ENCODE assay signal across 1 cellular context in the genomic region with DNA sequence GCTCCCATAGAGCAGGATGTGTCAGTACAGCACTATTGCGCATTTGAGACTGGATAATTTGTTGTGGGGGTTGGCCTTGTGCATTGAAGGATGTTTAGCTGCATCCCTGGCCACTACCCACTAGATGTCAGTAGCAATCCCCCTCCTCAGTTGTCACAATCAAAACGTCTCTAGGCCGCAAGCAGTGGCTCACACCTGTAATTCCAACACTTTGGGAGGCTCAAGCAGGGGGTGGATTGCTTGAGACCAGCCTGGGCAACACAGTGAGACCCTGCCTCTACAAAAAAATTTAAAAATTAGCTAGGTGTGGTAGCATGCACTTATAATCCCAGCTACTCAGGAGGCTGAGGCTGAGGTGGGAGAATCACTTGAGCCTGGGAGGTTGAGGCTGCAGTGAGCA.
TF ChIP-seq lines count a peak whose summit lies in the region.

No MANE protein-coding gene starts in this region.

TF ChIP-seq in HEK293, 187 proteins besides CTCF, POLR2A, EP300 and RAD21 (continued from another document):
- TF ChIP-seq ZNF121 (tag by site-specific recombination; IDR thresholded peaks at IDR 0.05) (peak; percentile 86), ZNF654 (tag by site-specific recombination; IDR thresholded peaks at IDR 0.05; ENCODE audit: low read depth) (peak; percentile 62), ZNF354C (tag by site-specific recombination; IDR thresholded peaks at IDR 0.05; ENCODE audit: borderline replicate concordance, low read depth) (no peak), ZIC2 (tag by site-specific recombination; IDR thresholded peaks at IDR 0.05) (no peak), SCRT2 (tag by site-specific recombination; IDR thresholded peaks at IDR 0.05) (0 out of 2 replicates have a peak, but pooled peaks have one; percentile 11)
- TF ChIP-seq, protein P1, sequence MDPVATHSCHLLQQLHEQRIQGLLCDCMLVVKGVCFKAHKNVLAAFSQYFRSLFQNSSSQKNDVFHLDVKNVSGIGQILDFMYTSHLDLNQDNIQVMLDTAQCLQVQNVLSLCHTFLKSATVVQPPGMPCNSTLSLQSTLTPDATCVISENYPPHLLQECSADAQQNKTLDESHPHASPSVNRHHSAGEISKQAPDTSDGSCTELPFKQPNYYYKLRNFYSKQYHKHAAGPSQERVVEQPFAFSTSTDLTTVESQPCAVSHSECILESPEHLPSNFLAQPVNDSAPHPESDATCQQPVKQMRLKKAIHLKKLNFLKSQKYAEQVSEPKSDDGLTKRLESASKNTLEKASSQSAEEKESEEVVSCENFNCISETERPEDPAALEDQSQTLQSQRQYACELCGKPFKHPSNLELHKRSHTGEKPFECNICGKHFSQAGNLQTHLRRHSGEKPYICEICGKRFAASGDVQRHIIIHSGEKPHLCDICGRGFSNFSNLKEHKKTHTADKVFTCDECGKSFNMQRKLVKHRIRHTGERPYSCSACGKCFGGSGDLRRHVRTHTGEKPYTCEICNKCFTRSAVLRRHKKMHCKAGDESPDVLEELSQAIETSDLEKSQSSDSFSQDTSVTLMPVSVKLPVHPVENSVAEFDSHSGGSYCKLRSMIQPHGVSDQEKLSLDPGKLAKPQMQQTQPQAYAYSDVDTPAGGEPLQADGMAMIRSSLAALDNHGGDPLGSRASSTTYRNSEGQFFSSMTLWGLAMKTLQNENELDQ (tag by site-specific recombination; IDR thresholded peaks at IDR 0.05; ENCODE audit: low read depth), result no peak
